ENCODE assay signal across 1 cellular context in the genomic region with DNA sequence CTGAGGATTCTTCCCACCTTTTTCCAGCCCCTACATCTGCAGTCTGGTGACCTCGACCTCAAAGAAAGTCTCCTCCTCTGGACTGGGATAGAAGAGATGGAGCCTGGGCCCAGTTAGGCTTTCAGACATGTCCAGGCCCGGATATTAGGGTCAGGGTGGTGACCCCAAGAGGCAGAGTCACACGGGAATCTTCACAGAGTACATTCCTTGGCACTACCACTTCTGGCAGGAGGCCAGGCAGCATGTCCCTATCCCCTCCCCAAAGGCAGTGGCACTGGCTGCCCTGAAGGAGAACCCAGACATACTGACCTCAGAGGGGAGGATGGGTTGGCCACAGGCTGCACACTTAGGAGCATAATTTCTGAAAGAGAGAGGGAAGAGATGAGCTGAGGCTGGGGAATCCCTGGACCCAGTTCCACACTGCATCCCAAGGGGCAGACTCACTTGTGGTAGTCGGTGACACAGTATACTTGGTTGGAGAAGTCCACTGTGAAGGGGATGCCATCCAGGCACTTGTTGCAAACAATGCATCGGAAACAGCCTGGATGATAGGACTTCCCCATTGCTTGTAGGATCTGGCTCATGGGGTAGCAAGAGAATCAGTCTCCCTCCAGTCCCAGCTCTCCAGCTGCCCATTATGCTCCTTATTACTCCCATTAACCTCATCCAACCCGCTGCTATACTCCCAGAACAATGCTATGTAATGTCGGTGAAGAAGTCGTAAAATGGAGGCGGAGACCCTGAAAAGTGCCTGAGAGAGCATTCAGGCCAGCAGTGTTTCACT.
TF ChIP-seq lines count a peak whose summit lies in the region.

No MANE protein-coding gene starts in this region.

TF ChIP-seq in HCT116, 20 proteins besides CTCF, POLR2A, EP300 and RAD21 (continued from another document):
- no peak for TF ChIP-seq EZH2phosphoT487 (IDR thresholded peaks at IDR 0.05; ENCODE audit: borderline replicate concordance)
- TF ChIP-seq YY1 (IDR thresholded peaks at IDR 0.05; ENCODE audit: extremely low read depth, insufficient replicate concordance, low read depth, low read length): no peak
- no peak for TF ChIP-seq POLR2AphosphoS5 (IDR thresholded peaks at IDR 0.05; ENCODE audit: low read depth, low read length)
- no peak for TF ChIP-seq SP1 (IDR thresholded peaks at IDR 0.05; ENCODE audit: low read depth)
- TF ChIP-seq, protein P1, sequence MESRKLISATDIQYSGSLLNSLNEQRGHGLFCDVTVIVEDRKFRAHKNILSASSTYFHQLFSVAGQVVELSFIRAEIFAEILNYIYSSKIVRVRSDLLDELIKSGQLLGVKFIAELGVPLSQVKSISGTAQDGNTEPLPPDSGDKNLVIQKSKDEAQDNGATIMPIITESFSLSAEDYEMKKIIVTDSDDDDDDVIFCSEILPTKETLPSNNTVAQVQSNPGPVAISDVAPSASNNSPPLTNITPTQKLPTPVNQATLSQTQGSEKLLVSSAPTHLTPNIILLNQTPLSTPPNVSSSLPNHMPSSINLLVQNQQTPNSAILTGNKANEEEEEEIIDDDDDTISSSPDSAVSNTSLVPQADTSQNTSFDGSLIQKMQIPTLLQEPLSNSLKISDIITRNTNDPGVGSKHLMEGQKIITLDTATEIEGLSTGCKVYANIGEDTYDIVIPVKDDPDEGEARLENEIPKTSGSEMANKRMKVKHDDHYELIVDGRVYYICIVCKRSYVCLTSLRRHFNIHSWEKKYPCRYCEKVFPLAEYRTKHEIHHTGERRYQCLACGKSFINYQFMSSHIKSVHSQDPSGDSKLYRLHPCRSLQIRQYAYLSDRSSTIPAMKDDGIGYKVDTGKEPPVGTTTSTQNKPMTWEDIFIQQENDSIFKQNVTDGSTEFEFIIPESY (IDR thresholded peaks at IDR 0.05; ENCODE audit: extremely low read depth, insufficient replicate concordance, low read length): no peak
- no peak for TF ChIP-seq ZNF274 (IDR thresholded peaks at IDR 0.05; ENCODE audit: low read depth, low read length)
- TF ChIP-seq, protein P2, sequence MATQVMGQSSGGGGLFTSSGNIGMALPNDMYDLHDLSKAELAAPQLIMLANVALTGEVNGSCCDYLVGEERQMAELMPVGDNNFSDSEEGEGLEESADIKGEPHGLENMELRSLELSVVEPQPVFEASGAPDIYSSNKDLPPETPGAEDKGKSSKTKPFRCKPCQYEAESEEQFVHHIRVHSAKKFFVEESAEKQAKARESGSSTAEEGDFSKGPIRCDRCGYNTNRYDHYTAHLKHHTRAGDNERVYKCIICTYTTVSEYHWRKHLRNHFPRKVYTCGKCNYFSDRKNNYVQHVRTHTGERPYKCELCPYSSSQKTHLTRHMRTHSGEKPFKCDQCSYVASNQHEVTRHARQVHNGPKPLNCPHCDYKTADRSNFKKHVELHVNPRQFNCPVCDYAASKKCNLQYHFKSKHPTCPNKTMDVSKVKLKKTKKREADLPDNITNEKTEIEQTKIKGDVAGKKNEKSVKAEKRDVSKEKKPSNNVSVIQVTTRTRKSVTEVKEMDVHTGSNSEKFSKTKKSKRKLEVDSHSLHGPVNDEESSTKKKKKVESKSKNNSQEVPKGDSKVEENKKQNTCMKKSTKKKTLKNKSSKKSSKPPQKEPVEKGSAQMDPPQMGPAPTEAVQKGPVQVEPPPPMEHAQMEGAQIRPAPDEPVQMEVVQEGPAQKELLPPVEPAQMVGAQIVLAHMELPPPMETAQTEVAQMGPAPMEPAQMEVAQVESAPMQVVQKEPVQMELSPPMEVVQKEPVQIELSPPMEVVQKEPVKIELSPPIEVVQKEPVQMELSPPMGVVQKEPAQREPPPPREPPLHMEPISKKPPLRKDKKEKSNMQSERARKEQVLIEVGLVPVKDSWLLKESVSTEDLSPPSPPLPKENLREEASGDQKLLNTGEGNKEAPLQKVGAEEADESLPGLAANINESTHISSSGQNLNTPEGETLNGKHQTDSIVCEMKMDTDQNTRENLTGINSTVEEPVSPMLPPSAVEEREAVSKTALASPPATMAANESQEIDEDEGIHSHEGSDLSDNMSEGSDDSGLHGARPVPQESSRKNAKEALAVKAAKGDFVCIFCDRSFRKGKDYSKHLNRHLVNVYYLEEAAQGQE (IDR thresholded peaks at IDR 0.05; ENCODE audit: low read depth): no peak
- TF ChIP-seq CBX3 (IDR thresholded peaks at IDR 0.05; ENCODE audit: low read depth): no peak
- no peak for TF ChIP-seq EGR1 (IDR thresholded peaks at IDR 0.05; ENCODE audit: low read depth)
- no peak for TF ChIP-seq EZH2 (IDR thresholded peaks at IDR 0.05)
